Comparison of ENCODE assay signal across 8 cellular contexts in the genomic region with DNA sequence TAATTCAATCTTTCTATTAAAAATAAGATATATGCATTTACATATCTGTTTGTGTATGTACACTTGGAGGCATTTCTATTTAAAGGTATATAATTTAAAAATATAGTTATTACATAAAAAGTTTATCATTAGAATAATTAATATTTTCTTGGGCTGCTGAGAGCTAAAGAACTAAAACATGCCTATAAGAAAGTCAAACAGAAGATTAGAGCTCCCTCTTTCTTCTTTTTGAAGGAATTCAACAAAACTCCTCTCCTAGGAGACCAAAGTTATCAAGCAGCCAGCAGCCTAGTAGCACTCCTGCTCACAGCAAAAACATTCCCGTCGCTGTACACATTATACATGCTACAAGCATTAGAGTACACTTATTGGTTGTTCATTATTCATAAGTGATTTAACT.
DNase-seq lines count a peak whose midpoint lies in the region; ATAC-seq, FAIRE-seq and TF ChIP-seq lines count a peak whose summit lies in the region.

No MANE protein-coding gene starts in this region.

- H3K4me3 Mint-ChIP-seq in astrocyte (ENCODE audit: unreplicated experiment) (no peak overlapping the region), WTC11 (no peak overlapping the region)

- ATAC-seq in HG03135 (IDR thresholded peaks at IDR 0.05; ENCODE audit: unreplicated experiment) (no peak), WTC11 (no peak)

- H3K4me2 ChIP-seq in astrocyte (ENCODE audit: low read length), result no peak overlapping the region

- H3K27ac ChIP-seq in astrocyte (ENCODE audit: low read depth, low read length), result no peak overlapping the region

- peak; percentile 43; the same call in 1 of the 2 replicates for TF ChIP-seq CTCF in LNCAP (IDR thresholded peaks at IDR 0.05)
- TF ChIP-seq CTCF in astrocyte (IDR thresholded peaks at IDR 0.05; ENCODE audit: insufficient read depth, low read depth, low read length), result peak; percentile 21
- no peak for TF ChIP-seq CTCF in WTC11 (IDR thresholded peaks at IDR 0.05)

- no peak for FAIRE-seq in astrocyte (lab: Jason Lieb, UNC)

- H3K27ac Mint-ChIP-seq in astrocyte (ENCODE audit: unreplicated experiment) (no peak overlapping the region), WTC11 (no peak overlapping the region)

- DNase-seq in DMS 273 (lab: John Stamatoyannopoulos, UW; ENCODE audit: unreplicated experiment), result peak; percentile 72
- DNase-seq in astrocyte (ENCODE audit: low read depth), result peak; percentile 17
- peak; percentile 42 for DNase-seq in left kidney (ENCODE audit: low read depth, low spot score)
- no peak for DNase-seq in KG1 (lab: John Stamatoyannopoulos, UW)
- DNase-seq in WTC11 (ENCODE audit: low spot score), result no peak
- DNase-seq in activated naive CD4-positive, alpha-beta T cell treated with Interleukin-2 at 50 U/mL for 16 hours, result no peak

- H3K4me1 Mint-ChIP-seq in astrocyte (ENCODE audit: low read depth, unreplicated experiment) (peaks cover 4% of the 10 kb centered on the region), WTC11 (peaks cover 19% of the 10 kb centered on the region)

- POLR2A ChIA-PET in WTC11 (lab: Charles Lee), result no interaction called here

- H3K9me3 ChIP-seq in astrocyte (ENCODE audit: insufficient read depth, low read depth, low read length), result no peaks in the 10 kb centered on the region

- H4K20me1 ChIP-seq in astrocyte (ENCODE audit: insufficient read depth, low read length), result no peaks in the 10 kb centered on the region

- no peaks in the 10 kb centered on the region for H3K4me1 ChIP-seq in astrocyte (ENCODE audit: insufficient read depth, low read length)

- H3K79me2 ChIP-seq in astrocyte (ENCODE audit: insufficient read depth, low read length), result no peaks in the 10 kb centered on the region

- no peaks in the 10 kb centered on the region for H3K36me3 ChIP-seq in astrocyte (ENCODE audit: insufficient read depth, low read length)

- CTCF ChIA-PET in WTC11 (lab: Charles Lee), result interaction anchor here (0.5 to 2.4 kb wide), 9 partner anchors 9 to 472 kb away, joined by 3 to 15 read pairs (median 4); no protein-coding TSS in a partner anchor

- H3K27me3 Mint-ChIP-seq in astrocyte (ENCODE audit: low read depth, unreplicated experiment) (no peaks in the 10 kb centered on the region), WTC11 (ENCODE audit: low read depth) (no peaks in the 10 kb centered on the region)

- no peak overlapping the region for H3K4me3 ChIP-seq in astrocyte (ENCODE audit: insufficient read depth, low read depth, low read length)

- H3K9ac ChIP-seq in astrocyte (ENCODE audit: low read length), result no peak overlapping the region

- no peaks in the 10 kb centered on the region for H3K27me3 ChIP-seq in astrocyte (ENCODE audit: insufficient read depth, low read length)

- H3K36me3 Mint-ChIP-seq in astrocyte (ENCODE audit: low read depth, unreplicated experiment) (no peaks in the 10 kb centered on the region), WTC11 (no peaks in the 10 kb centered on the region)

- H2AFZ ChIP-seq in astrocyte (ENCODE audit: low read depth, low read length), result no peak overlapping the region

- H3K9me3 Mint-ChIP-seq in astrocyte (ENCODE audit: unreplicated experiment) (no peaks in the 10 kb centered on the region), WTC11 (no peaks in the 10 kb centered on the region)

TF ChIP-seq in WTC11, 78 proteins besides CTCF, POLR2A, EP300 and RAD21:
- TF ChIP-seq HMGA2 (CRISPR knock-in tag; IDR thresholded peaks at IDR 0.05) (no peak), TCF7 (CRISPR knock-in tag; IDR thresholded peaks at IDR 0.05; ENCODE audit: low read depth) (no peak), ZNF396 (CRISPR knock-in tag; IDR thresholded peaks at IDR 0.05; ENCODE audit: borderline replicate concordance) (no peak), PREB (CRISPR knock-in tag; IDR thresholded peaks at IDR 0.05; ENCODE audit: borderline replicate concordance) (no peak), CREB1 (CRISPR knock-in tag; IDR thresholded peaks at IDR 0.05) (no peak)
- TF ChIP-seq, protein P1, sequence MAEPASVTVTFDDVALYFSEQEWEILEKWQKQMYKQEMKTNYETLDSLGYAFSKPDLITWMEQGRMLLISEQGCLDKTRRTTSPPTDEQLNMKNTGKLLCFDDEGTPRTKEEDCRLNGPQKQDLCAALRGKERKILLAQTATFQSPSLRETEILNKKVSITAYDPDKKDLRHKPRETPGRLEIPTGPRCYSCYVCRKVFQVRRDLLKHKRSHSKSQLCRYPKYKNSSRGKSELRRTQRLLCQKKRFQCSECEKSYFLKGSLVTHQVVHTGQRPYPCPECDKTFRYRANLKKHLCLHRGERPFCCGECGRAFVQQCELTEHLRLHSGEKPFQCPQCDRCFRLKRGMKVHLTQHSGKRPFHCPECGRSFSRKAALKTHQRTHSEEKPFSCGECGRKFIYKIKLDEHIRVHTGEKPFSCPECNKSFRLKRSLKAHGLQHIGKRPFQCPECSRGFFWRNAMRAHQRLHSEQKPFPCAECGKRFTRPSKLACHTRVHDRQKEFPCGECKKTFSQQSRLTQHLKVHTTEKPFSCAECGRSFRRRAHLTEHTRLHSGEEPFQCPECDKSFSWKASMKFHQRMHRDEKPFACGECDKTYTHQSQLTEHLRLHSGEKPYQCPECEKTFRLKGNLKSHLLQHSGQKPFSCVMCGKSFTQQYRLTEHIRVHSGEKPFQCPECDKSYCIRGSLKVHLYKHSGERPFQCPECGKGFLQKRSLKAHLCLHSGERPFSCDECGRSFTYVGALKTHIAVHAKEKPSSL (CRISPR knock-in tag; conservative IDR thresholded peaks at IDR 0.05), result no peak
TF ChIP-seq in WTC11: peak in this region for 0.

Comparison
In these comparisons a context has a peak if more than half of its experiments do, and no peak if none do; other contexts are left out.
1. DNase-seq: peak in DMS 273 (single experiment), astrocyte (single experiment) and left kidney (single experiment); none in KG1 (single experiment), WTC11 (single experiment) and activated naive CD4-positive, alpha-beta T cell treated with Interleukin-2 at 50 U/mL for 16 hours (single experiment).